ENCODE assay signal across 8 cellular contexts in genomic region chr17:16589097-16589969, GRCh38. TPM values are rescaled to one million over a fixed set of nuclear protein-coding genes. Genes with fewer than 3 reads are reported as not detected.
DNase-seq lines count a peak whose midpoint lies in the region; ATAC-seq and TF ChIP-seq lines count a peak whose summit lies in the region.

No MANE protein-coding gene starts in this region.

- WGBS in suprapubic skin = 5% methylated on average over 39 of the region's 53 CpGs

- no peak overlapping the region for H3K27ac Mint-ChIP-seq in activated naive CD4-positive, alpha-beta T cell treated with anti-CD3 and anti-CD28 coated beads, Interleukin-2, amount 50 U/mL, for 24 hours

- H3K27me3 ChIP-seq in DND-41 (ENCODE audit: insufficient read depth, low read length, poor library complexity) (no peaks in the 10 kb centered on the region), suprapubic skin (no peaks in the 10 kb centered on the region)

- H3K79me2 ChIP-seq in DND-41 (ENCODE audit: insufficient read depth, low read length) = no peaks in the 10 kb centered on the region

- CTCF ChIA-PET in HEK293 (lab: Yijun Ruan, JAX) = interaction anchor here (0.5 to 5.0 kb wide), 46 partner anchors 9 to 475 kb away, joined by 3 to 23 read pairs (median 4); partner anchors contain the start of gene ZNF287

- H3K4me3 ChIP-seq in DND-41 (ENCODE audit: low read depth in 1 of 2, low read length in 2 of 2) = peak overlapping the region in 1 of 2 experiments; percentile 52; a peak in 3 of 4 replicates
- H3K4me3 ChIP-seq in HEK293 (ENCODE audit: low read depth, low read length) = peak overlapping the region; percentile 47
- H3K4me3 ChIP-seq in NB4 (ENCODE audit: low read depth, low read length) = peak overlapping the region; percentile 59
- H3K4me3 ChIP-seq in SK-N-MC = peak overlapping the region; percentile 81
- H3K4me3 ChIP-seq in suprapubic skin = peak overlapping the region; percentile 75

- DNase-seq in DND-41 = peak; percentile 92
- DNase-seq in NB4 (ENCODE audit: low read depth) = peak; percentile 92
- no peak for DNase-seq in SK-N-MC (ENCODE audit: low read depth, low spot score)
- DNase-seq in glomerular visceral epithelial cell (ENCODE audit: extremely low spot score) = peak; percentile 88
- peak; percentile 84 for DNase-seq in occipital lobe (lab: John Stamatoyannopoulos, UW)
- peak; percentile 91 to 94 for DNase-seq in suprapubic skin (ENCODE audit: low spot score in 2 of 2)

- H3K27ac ChIP-seq in DND-41 (ENCODE audit: low read length) = no peak overlapping the region
- H3K27ac ChIP-seq in HEK293 (ENCODE audit: extremely low read depth, low read depth, low read length) = no peak overlapping the region; the same call in 1 of the 2 replicates
- no peak overlapping the region for H3K27ac ChIP-seq in SK-N-MC
- peak overlapping the region; percentile 70 for H3K27ac ChIP-seq in suprapubic skin

- H4K20me1 ChIP-seq in DND-41 (ENCODE audit: insufficient read depth, low read length) = no peaks in the 10 kb centered on the region

- H3K36me3 Mint-ChIP-seq in activated naive CD4-positive, alpha-beta T cell treated with anti-CD3 and anti-CD28 coated beads, Interleukin-2, amount 50 U/mL, for 24 hours = no peaks in the 10 kb centered on the region

- H3K9me3 ChIP-seq in DND-41 (ENCODE audit: insufficient read depth, low read length, severe bottlenecking) = no peaks in the 10 kb centered on the region
- H3K9me3 ChIP-seq in HEK293 (ENCODE audit: control insufficient read depth, insufficient read depth, low read depth, low read length) = no peaks in the 10 kb centered on the region
- no peaks in the 10 kb centered on the region for H3K9me3 ChIP-seq in SK-N-MC (ENCODE audit: low read depth, low read length)
- H3K9me3 ChIP-seq in suprapubic skin = no peaks in the 10 kb centered on the region

- peaks cover 14% of the 10 kb centered on the region for H3K27me3 Mint-ChIP-seq in activated naive CD4-positive, alpha-beta T cell treated with anti-CD3 and anti-CD28 coated beads, Interleukin-2, amount 50 U/mL, for 24 hours

- H3K9me3 Mint-ChIP-seq in activated naive CD4-positive, alpha-beta T cell treated with anti-CD3 and anti-CD28 coated beads, Interleukin-2, amount 50 U/mL, for 24 hours = no peaks in the 10 kb centered on the region

- H2AFZ ChIP-seq in DND-41 (ENCODE audit: low read depth, low read length) = peak overlapping the region; percentile 81

- POLR2A ChIA-PET in HEK293 (lab: Yijun Ruan, JAX) = interaction anchor here (0.9 to 1.2 kb wide), 5 partner anchors 8 to 151 kb away, joined by 3 to 5 read pairs (median 3); partner anchors contain the start of gene ZNF287

- H3K4me1 ChIP-seq in DND-41 (ENCODE audit: insufficient read depth, low read length) = peaks cover 20% of the 10 kb centered on the region
- no peaks in the 10 kb centered on the region for H3K4me1 ChIP-seq in HEK293 (ENCODE audit: control insufficient read depth, insufficient read depth, low read length)
- peaks cover 26% of the 10 kb centered on the region for H3K4me1 ChIP-seq in suprapubic skin

- peak overlapping the region; percentile 74 for H3K4me2 ChIP-seq in DND-41 (ENCODE audit: insufficient read depth, low read length)

- H3K4me1 Mint-ChIP-seq in activated naive CD4-positive, alpha-beta T cell treated with anti-CD3 and anti-CD28 coated beads, Interleukin-2, amount 50 U/mL, for 24 hours = peaks cover 8% of the 10 kb centered on the region

- TF ChIP-seq CTCF in DND-41 (IDR thresholded peaks at IDR 0.05; ENCODE audit: borderline replicate concordance, extremely low read depth, low read length, poor library complexity, severe bottlenecking) (peak; percentile 97), HEK293 (tag by site-specific recombination; IDR thresholded peaks at IDR 0.05) (peak; percentile 86), NB4 (IDR thresholded peaks at IDR 0.05; ENCODE audit: low read depth, low read length) (peak; percentile 96), suprapubic skin (IDR thresholded peaks at IDR 0.05) (peak; percentile 92 to 100)

- peak overlapping the region; percentile 58 for H3K9ac ChIP-seq in DND-41 (ENCODE audit: low read depth, low read length)
- peak overlapping the region; percentile 66 for H3K9ac ChIP-seq in SK-N-MC (ENCODE audit: insufficient read length)

- ATAC-seq in DND-41 (ENCODE audit: insufficient read depth, low read depth) = peak; percentile 90

- peak overlapping the region; percentile 82 for H3K4me3 Mint-ChIP-seq in activated naive CD4-positive, alpha-beta T cell treated with anti-CD3 and anti-CD28 coated beads, Interleukin-2, amount 50 U/mL, for 24 hours

- TF ChIP-seq POLR2A in NB4 (IDR thresholded peaks at IDR 0.05; ENCODE audit: extremely low read depth, insufficient read length) = no peak
- no peak for TF ChIP-seq POLR2A in suprapubic skin (IDR thresholded peaks at IDR 0.05)

- TF ChIP-seq EP300 in suprapubic skin (IDR thresholded peaks at IDR 0.05) = no peak

- H3K36me3 ChIP-seq in DND-41 (ENCODE audit: insufficient read depth, low read length) = no peaks in the 10 kb centered on the region
- H3K36me3 ChIP-seq in HEK293 (ENCODE audit: control insufficient read depth in 2 of 2, insufficient read depth in 1 of 2, low read length in 2 of 2) = no peaks in the 10 kb centered on the region
- no peaks in the 10 kb centered on the region for H3K36me3 ChIP-seq in SK-N-MC (ENCODE audit: insufficient read depth, low read length)
- no peaks in the 10 kb centered on the region for H3K36me3 ChIP-seq in suprapubic skin

TF ChIP-seq in HEK293, 187 proteins besides CTCF, POLR2A, EP300 and RAD21 (continues in another document):
- TF ChIP-seq KLF9 (tag by site-specific recombination; IDR thresholded peaks at IDR 0.05; ENCODE audit: low read depth) (0 out of 2 replicates have a peak, but pooled peaks have one; percentile 16), SP7 (tag by site-specific recombination; IDR thresholded peaks at IDR 0.05) (peak; percentile 40; the same call in 1 of the 2 replicates), KLF17 (tag by site-specific recombination; IDR thresholded peaks at IDR 0.05) (no peak), ZNF341 (tag by site-specific recombination; IDR thresholded peaks at IDR 0.05; ENCODE audit: low read depth) (peak; percentile 57), ZNF157 (tag by site-specific recombination; IDR thresholded peaks at IDR 0.05) (no peak), ZNF501 (tag by site-specific recombination; IDR thresholded peaks at IDR 0.05) (no peak), ZFP3 (tag by site-specific recombination; IDR thresholded peaks at IDR 0.05; ENCODE audit: low read depth) (no peak), PBX3 (CRISPR knock-in tag; IDR thresholded peaks at IDR 0.05) (peak; percentile 66; the same call in 1 of the 2 replicates), RBAK (tag by site-specific recombination; IDR thresholded peaks at IDR 0.05) (no peak), ZNF16 (tag by site-specific recombination; IDR thresholded peaks at IDR 0.05; ENCODE audit: low read depth) (no peak), ZNF549 (tag by site-specific recombination; IDR thresholded peaks at IDR 0.05) (no peak), ZNF391 (tag by site-specific recombination; IDR thresholded peaks at IDR 0.05; ENCODE audit: borderline replicate concordance, low read depth) (no peak; the same call in 1 of the 2 replicates), ZSCAN30 (tag by site-specific recombination; IDR thresholded peaks at IDR 0.05) (0 out of 2 replicates have a peak, but pooled peaks have one; percentile 10), ZNF148 (tag by site-specific recombination; IDR thresholded peaks at IDR 0.05; ENCODE audit: borderline replicate concordance) (no peak)

RNA-seq across cellular contexts. Expression of gene ZNF287, which starts 20.3 kb away (rescaled TPM):
- 34.9 TPM for total RNA-seq in occipital lobe
- 10 to 100 TPM in 1 of 4 donors, 1 to 10 TPM in 3; 4.3 to 11.7 (median 6.4) TPM for total RNA-seq in suprapubic skin
